ENCODE assay signal across 10 cellular contexts in the genomic region with DNA sequence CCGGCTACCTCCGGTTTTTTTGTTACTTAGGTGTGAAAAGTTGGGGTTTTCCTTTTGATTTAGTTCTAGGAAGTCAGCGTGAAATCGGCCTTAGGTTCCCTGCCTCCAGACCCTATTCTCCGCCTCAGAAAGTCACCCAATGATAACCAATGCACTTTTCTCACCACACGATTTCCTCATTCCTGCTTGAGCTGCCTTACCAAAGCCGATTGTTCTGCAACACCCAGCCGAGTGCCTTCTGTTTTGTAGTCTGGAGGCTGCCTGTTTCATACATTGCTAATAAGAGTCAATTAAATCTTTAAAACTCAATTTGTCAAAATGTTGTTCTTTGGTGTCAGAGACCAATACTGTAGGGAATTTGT. TPM values are rescaled to one million over a fixed set of nuclear protein-coding genes. Genes with fewer than 3 reads are reported as not detected.
DNase-seq lines count a peak whose midpoint lies in the region; ATAC-seq and TF ChIP-seq lines count a peak whose summit lies in the region.
"Had no signal": no experiment of that assay in that cellular context is flagged by ENCODE, and none has a peak within 500 bp of the region (broad histone marks: within the 10 kb centered on the region; RNA-seq: fewer than 3 reads in every experiment).

No MANE protein-coding gene starts in this region.

- H3K4me1 ChIP-seq in BLaER1 treated with 17β-estradiol and CSF1 and Interleukin-3, amounts not matched to agents 10 nM and 100 nM = peaks cover 7 to 31% (median 21%) of the 10 kb centered on the region in 10 experiments; a peak in 18 of 20 replicates
- H3K4me1 ChIP-seq in HUES6 (ENCODE audit: control insufficient read depth, insufficient read depth, low read length) (peaks cover 15% of the 10 kb centered on the region), HAP-1 (peaks cover 5% of the 10 kb centered on the region)

- peak overlapping the region; percentile 40 to 82 (median 73) for H3K4me2 ChIP-seq in BLaER1 treated with 17β-estradiol and CSF1 and Interleukin-3, amounts not matched to agents 10 nM and 100 nM

- peaks cover 9% of the 10 kb centered on the region for H3K27me3 Mint-ChIP-seq in activated CD8-positive, alpha-beta T cell treated with anti-CD3 and anti-CD28 coated beads for 36 hours
- H3K27me3 Mint-ChIP-seq in memory B cell = peaks cover 14% of the 10 kb centered on the region

- H3K27me3 ChIP-seq in BLaER1 treated with 17β-estradiol and CSF1 and Interleukin-3, amounts not matched to agents 10 nM and 100 nM = peaks cover 16 to 55% (median 31%) of the 10 kb centered on the region in 11 experiments
- no peaks in the 10 kb centered on the region for H3K27me3 ChIP-seq in HUES6 (ENCODE audit: control insufficient read depth, insufficient read depth, low read length)
- no peaks in the 10 kb centered on the region for H3K27me3 ChIP-seq in HAP-1 (ENCODE audit: low read depth)

- TF ChIP-seq CTCF in activated CD8-positive, alpha-beta T cell treated with anti-CD3 and anti-CD28 coated beads for 36 hours (IDR thresholded peaks at IDR 0.05) = no peak

- in situ Hi-C loops in HAP-1 (cut with MboI; ENCODE audit: low sequenced_read_pairs) = no loop called here

- H3K4me3 Mint-ChIP-seq in activated CD8-positive, alpha-beta T cell treated with anti-CD3 and anti-CD28 coated beads for 36 hours = peak overlapping the region; percentile 77
- peak overlapping the region; percentile 69 for H3K4me3 Mint-ChIP-seq in memory B cell

- no peak for ATAC-seq in activated CD8-positive, alpha-beta T cell treated with anti-CD3 and anti-CD28 coated beads for 36 hours
- ATAC-seq in memory B cell (ENCODE audit: low read depth) (no peak), GM21576 (IDR thresholded peaks at IDR 0.05; ENCODE audit: unreplicated experiment) (no peak)

- H3K27ac Mint-ChIP-seq in activated CD8-positive, alpha-beta T cell treated with anti-CD3 and anti-CD28 coated beads for 36 hours = no peak overlapping the region
- no peak overlapping the region for H3K27ac Mint-ChIP-seq in memory B cell

- H3K4me1 Mint-ChIP-seq in activated CD8-positive, alpha-beta T cell treated with anti-CD3 and anti-CD28 coated beads for 36 hours (ENCODE audit: low read depth) = peaks cover 18% of the 10 kb centered on the region
- peaks cover 13% of the 10 kb centered on the region for H3K4me1 Mint-ChIP-seq in memory B cell

- CTCF ChIA-PET in activated CD8-positive, alpha-beta T cell treated with anti-CD3 and anti-CD28 coated beads for 36 hours (lab: Charles Lee) = interaction anchor here (2.4 kb wide), 1 partner anchor 39 kb away, joined by 9 read pairs; a partner anchor contains a TSS

- H3K36me3 ChIP-seq in BLaER1 treated with 17β-estradiol and CSF1 and Interleukin-3, amounts not matched to agents 10 nM and 100 nM = no peaks in the 10 kb centered on the region
- H3K36me3 ChIP-seq in HUES6 (ENCODE audit: control insufficient read depth, insufficient read depth, low read length) (no peaks in the 10 kb centered on the region), HAP-1 (replicated peaks) (no peaks in the 10 kb centered on the region)

- intact Hi-C loops in activated CD8-positive, alpha-beta T cell treated with anti-CD3 and anti-CD28 coated beads for 36 hours (cut with micrococcal nuclease) = no loop called here

- no peaks in the 10 kb centered on the region; a peak in 1 of 22 replicates for H4K20me1 ChIP-seq in BLaER1 treated with 17β-estradiol and CSF1 and Interleukin-3, amounts not matched to agents 10 nM and 100 nM

- peak overlapping the region; percentile 44 to 74 (median 67); a peak in 18 of 22 replicates for H3K9ac ChIP-seq in BLaER1 treated with 17β-estradiol and CSF1 and Interleukin-3, amounts not matched to agents 10 nM and 100 nM
- no peak overlapping the region for H3K9ac ChIP-seq in HUES6 (ENCODE audit: low read length)

- peaks cover 0 to 9% (median 0%) of the 10 kb centered on the region in 11 experiments; a peak in 3 of 22 replicates for H3K9me3 ChIP-seq in BLaER1 treated with 17β-estradiol and CSF1 and Interleukin-3, amounts not matched to agents 10 nM and 100 nM (replicated peaks in 1 of 11)
- H3K9me3 ChIP-seq in HUES6 (ENCODE audit: control insufficient read depth, insufficient read depth, low read depth, low read length) (no peaks in the 10 kb centered on the region), HAP-1 (no peaks in the 10 kb centered on the region)

- peak overlapping the region; percentile 48 to 68 (median 56) for H3K4me3 ChIP-seq in BLaER1 treated with 17β-estradiol and CSF1 and Interleukin-3, amounts not matched to agents 10 nM and 100 nM
- H3K4me3 ChIP-seq in HUES6 (ENCODE audit: low read depth, low read length) (peak overlapping the region; percentile 13; the same call in 1 of the 2 replicates), HAP-1 (no peak overlapping the region)

- H3K27ac ChIP-seq in BLaER1 treated with 17β-estradiol and CSF1 and Interleukin-3, amounts not matched to agents 10 nM and 100 nM = peak overlapping the region in 10 of 11 experiments; percentile 43 to 73 (median 60); a peak in 17 of 22 replicates
- H3K27ac ChIP-seq in HUES6 (ENCODE audit: low read depth, low read length) = no peak overlapping the region

- H3K36me3 Mint-ChIP-seq in activated CD8-positive, alpha-beta T cell treated with anti-CD3 and anti-CD28 coated beads for 36 hours (ENCODE audit: low read depth) = no peaks in the 10 kb centered on the region
- H3K36me3 Mint-ChIP-seq in memory B cell = no peaks in the 10 kb centered on the region

- POLR2A ChIA-PET in activated CD8-positive, alpha-beta T cell treated with anti-CD3 and anti-CD28 coated beads for 36 hours (lab: Charles Lee) = interaction anchor here (1.1 kb wide), 1 partner anchor 12 kb away, joined by 3 read pairs; no protein-coding TSS in a partner anchor

- no peak for DNase-seq in activated CD8-positive, alpha-beta T cell treated with anti-CD3 and anti-CD28 coated beads for 36 hours
- DNase-seq in memory B cell (ENCODE audit: low spot score in 2 of 2) (no peak), HAP-1 (ENCODE audit: low spot score in 2 of 2) (no peak), NCI-H524 treated with DMSO at 0.1 percent for 48 hours (lab: John Stamatoyannopoulos, UW) (no peak), DMS 273 (lab: John Stamatoyannopoulos, UW; ENCODE audit: unreplicated experiment) (no peak)
- DNase-seq: NCI-H2107 had no signal

- H3K9me3 Mint-ChIP-seq in activated CD8-positive, alpha-beta T cell treated with anti-CD3 and anti-CD28 coated beads for 36 hours = no peaks in the 10 kb centered on the region
- no peaks in the 10 kb centered on the region for H3K9me3 Mint-ChIP-seq in memory B cell

RNA-seq across cellular contexts. Expression of a gene that starts 39.7 kb away (rescaled TPM):
- under 1 TPM; 0.32 to 0.51 TPM for total RNA-seq in activated CD8-positive, alpha-beta T cell treated with anti-CD3 and anti-CD28 coated beads for 36 hours
- total RNA-seq: frontal cortex had no signal
